In the genomic region with DNA sequence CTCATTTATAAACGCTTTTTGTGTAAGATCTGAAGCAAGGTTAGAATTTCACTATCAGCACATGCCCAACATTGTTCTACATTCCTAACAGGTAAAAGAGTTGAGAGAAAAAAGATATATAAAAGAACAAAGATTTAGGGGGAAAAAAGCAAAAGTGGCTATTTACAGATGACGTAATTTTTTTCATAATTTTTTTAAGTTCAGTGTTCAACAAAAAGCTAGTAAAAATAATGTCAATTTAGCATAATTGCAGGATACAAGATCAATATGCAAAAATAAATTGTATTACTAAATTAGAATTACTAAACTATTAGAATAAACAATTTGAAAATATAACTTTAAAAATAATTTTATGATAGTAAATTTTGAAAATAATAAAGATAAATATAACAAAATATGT, we compare ENCODE assay signal across 21 cellular contexts.
A peak's percentile ranks its signal among the peaks of the same experiment; 100 is the strongest.
DNase-seq lines count a peak whose midpoint lies in the region; ATAC-seq, FAIRE-seq and TF ChIP-seq lines count a peak whose summit lies in the region.
"Had no signal": no experiment of that assay in that cellular context is flagged by ENCODE, and none has a peak within 500 bp of the region (broad histone marks: within the 10 kb centered on the region; RNA-seq: fewer than 3 reads in every experiment).

No MANE protein-coding gene starts in this region.

- DNase-seq in HepG2 (ENCODE audit: low spot score) (no peak), right lobe of liver (no peak), small intestine (no peak), neural progenitor cell (ENCODE audit: low spot score) (no peak)
- no peak for DNase-seq in effector memory CD4-positive, alpha-beta T cell
- DNase-seq in activated CD8-positive, alpha-beta T cell treated with anti-CD3 and anti-CD28 coated beads, Interleukin-2, amount 10 ng/mL, durations not matched to agents 7 days and 5 days: no peak
- DNase-seq: Caco-2; CD4-positive, CD25-positive, alpha-beta regulatory T cell; CD8-positive, alpha-beta T cell; DMS153; DND-41; GDM1; HFFc6 had no signal

- no peak overlapping the region for H3K4me2 ChIP-seq in HepG2 (ENCODE audit: low read depth, low read length)
- no peak overlapping the region for H3K4me2 ChIP-seq in neural progenitor cell
- H3K4me2 ChIP-seq: BLaER1, GM23338 had no signal

- H3K36me3 ChIP-seq in HepG2 (replicated peaks in 1 of 2; ENCODE audit: control insufficient read depth in 1 of 2, insufficient read depth in 2 of 2, low read length in 2 of 2) (no peaks in the 10 kb centered on the region), right lobe of liver (no peaks in the 10 kb centered on the region), small intestine (ENCODE audit: control insufficient read depth in 2 of 2, insufficient read depth in 2 of 2, low read length in 2 of 2) (no peaks in the 10 kb centered on the region), neural progenitor cell (no peaks in the 10 kb centered on the region)
- no peaks in the 10 kb centered on the region for H3K36me3 ChIP-seq in effector memory CD4-positive, alpha-beta T cell (ENCODE audit: control insufficient read depth, insufficient read depth, low read length)
- H3K36me3 ChIP-seq: BLaER1, HAP-1 had no signal

- no peaks in the 10 kb centered on the region for H3K36me3 Mint-ChIP-seq in neural progenitor cell
- H3K36me3 Mint-ChIP-seq in activated CD8-positive, alpha-beta T cell treated with anti-CD3 and anti-CD28 coated beads, Interleukin-2, amount 10 ng/mL, durations not matched to agents 7 days and 5 days (ENCODE audit: low read depth): no peaks in the 10 kb centered on the region
- H3K36me3 Mint-ChIP-seq: CD4-positive, CD25-positive, alpha-beta regulatory T cell; CD8-positive, alpha-beta T cell had no signal

- H3K79me2 ChIP-seq in HepG2 (ENCODE audit: insufficient read depth, low read length): no peaks in the 10 kb centered on the region
- H3K79me2 ChIP-seq in neural progenitor cell (ENCODE audit: low read depth): no peaks in the 10 kb centered on the region

- H3K4me1 Mint-ChIP-seq in neural progenitor cell: peaks cover 9% of the 10 kb centered on the region
- H3K4me1 Mint-ChIP-seq in activated CD8-positive, alpha-beta T cell treated with anti-CD3 and anti-CD28 coated beads, Interleukin-2, amount 10 ng/mL, durations not matched to agents 7 days and 5 days (ENCODE audit: low read depth): no peaks in the 10 kb centered on the region
- H3K4me1 Mint-ChIP-seq: B cell; CD4-positive, CD25-positive, alpha-beta regulatory T cell had no signal

- no peaks in the 10 kb centered on the region for H3K9me3 ChIP-seq in HepG2 (ENCODE audit: low read length)
- H3K9me3 ChIP-seq in right lobe of liver: no peaks in the 10 kb centered on the region
- H3K9me3 ChIP-seq in small intestine (ENCODE audit: control insufficient read depth, low read depth): no peaks in the 10 kb centered on the region
- H3K9me3 ChIP-seq in neural progenitor cell (ENCODE audit: low read depth): no peaks in the 10 kb centered on the region
- H3K9me3 ChIP-seq in effector memory CD4-positive, alpha-beta T cell (ENCODE audit: control insufficient read depth, low read length): no peaks in the 10 kb centered on the region
- H3K9me3 ChIP-seq: BLaER1, Caco-2, HAP-1 had no signal

- POLR2A ChIA-PET in HepG2 (lab: Yijun Ruan, JAX): no interaction called here
- POLR2A ChIA-PET in activated CD8-positive, alpha-beta T cell treated with anti-CD3 and anti-CD28 coated beads, Interleukin-2, amount 10 ng/mL, durations not matched to agents 7 days and 5 days (lab: Charles Lee): no interaction called here

- no peaks in the 10 kb centered on the region for H3K27me3 Mint-ChIP-seq in neural progenitor cell (ENCODE audit: insufficient read depth, low read depth)
- no peaks in the 10 kb centered on the region for H3K27me3 Mint-ChIP-seq in activated CD8-positive, alpha-beta T cell treated with anti-CD3 and anti-CD28 coated beads, Interleukin-2, amount 10 ng/mL, durations not matched to agents 7 days and 5 days (ENCODE audit: low read depth)
- H3K27me3 Mint-ChIP-seq: B cell; CD4-positive, CD25-positive, alpha-beta regulatory T cell had no signal

- no peaks in the 10 kb centered on the region for H3K4me1 ChIP-seq in HepG2 (ENCODE audit: insufficient read depth, low read length)
- H3K4me1 ChIP-seq in right lobe of liver: no peaks in the 10 kb centered on the region
- peaks cover 3 to 8% of the 10 kb centered on the region in 2 donors for H3K4me1 ChIP-seq in small intestine (ENCODE audit: control insufficient read depth in 2 of 2, insufficient read depth in 1 of 2, low read depth in 1 of 2, low read length in 1 of 2)
- no peaks in the 10 kb centered on the region for H3K4me1 ChIP-seq in neural progenitor cell
- H3K4me1 ChIP-seq in effector memory CD4-positive, alpha-beta T cell (ENCODE audit: control insufficient read depth, insufficient read depth, low read length, poor library complexity, severe bottlenecking): no peaks in the 10 kb centered on the region

- ATAC-seq in HepG2 (no peak), right lobe of liver (no peak)
- ATAC-seq in activated CD8-positive, alpha-beta T cell treated with anti-CD3 and anti-CD28 coated beads, Interleukin-2, amount 10 ng/mL, durations not matched to agents 7 days and 5 days: no peak
- ATAC-seq: CD8-positive, alpha-beta T cell; GM23338 had no signal

- CTCF ChIA-PET in HepG2 (lab: Yijun Ruan, JAX; ENCODE audit: low intra/inter-chr PET ratio, low total read pairs): no interaction called here
- CTCF ChIA-PET in activated CD8-positive, alpha-beta T cell treated with anti-CD3 and anti-CD28 coated beads, Interleukin-2, amount 10 ng/mL, durations not matched to agents 7 days and 5 days (lab: Charles Lee): no interaction called here

- FAIRE-seq in HepG2 (lab: Jason Lieb, UNC) (no peak), TTC549 (lab: Jason Lieb, UNC) (peak; percentile 22), endometrium (lab: Jason Lieb, UNC) (peak; percentile 88), small intestine (lab: Jason Lieb, UNC) (peak; percentile 76)

- H3K9me3 Mint-ChIP-seq in neural progenitor cell: no peaks in the 10 kb centered on the region
- H3K9me3 Mint-ChIP-seq in activated CD8-positive, alpha-beta T cell treated with anti-CD3 and anti-CD28 coated beads, Interleukin-2, amount 10 ng/mL, durations not matched to agents 7 days and 5 days (ENCODE audit: insufficient read depth): no peaks in the 10 kb centered on the region
- H3K9me3 Mint-ChIP-seq: GM23338, HFFc6 had no signal

- no peaks in the 10 kb centered on the region for H3F3A ChIP-seq in neural progenitor cell (ENCODE audit: low read depth)

- no TSS peak for BruUV-seq in HepG2 (replicated peaks; lab: Mats Ljungman, UMichigan)

- WGBS in HepG2 (ENCODE audit: low lambda C conversion rate): 16% methylated on average over 2 of the region's 2 CpGs
- 58% methylated on average over 2 of the region's 2 CpGs for WGBS in right lobe of liver (ENCODE audit: insufficient coverage, low coverage, low lambda C conversion rate, missing lambda C conversion rate)
- WGBS in small intestine, 3 donors: 88 to 95% (median 94%) methylated on average over 2 of the region's 2 CpGs

- intact Hi-C loops in HepG2 (cut with micrococcal nuclease; ENCODE audit: unreplicated experiment) (no loop called here), right lobe of liver (cut with DNase I) (no loop called here)

- no peak overlapping the region for H3K4me3 Mint-ChIP-seq in neural progenitor cell
- no peak overlapping the region for H3K4me3 Mint-ChIP-seq in activated CD8-positive, alpha-beta T cell treated with anti-CD3 and anti-CD28 coated beads, Interleukin-2, amount 10 ng/mL, durations not matched to agents 7 days and 5 days
- H3K4me3 Mint-ChIP-seq: B cell; CD4-positive, CD25-positive, alpha-beta regulatory T cell; CD8-positive, alpha-beta T cell; GM23338; HFFc6 had no signal

- no peak overlapping the region for H2AFZ ChIP-seq in HepG2 (ENCODE audit: low read length)
- no peak overlapping the region for H2AFZ ChIP-seq in neural progenitor cell (replicated peaks)
- H2AFZ ChIP-seq: GM23338 had no signal

- H3K4me3 ChIP-seq in HepG2 (replicated peaks in 1 of 3; ENCODE audit: insufficient read depth in 1 of 3, low read depth in 2 of 3, low read length in 3 of 3): no peak overlapping the region
- no peak overlapping the region for H3K4me3 ChIP-seq in right lobe of liver
- no peak overlapping the region for H3K4me3 ChIP-seq in small intestine (ENCODE audit: low read depth in 1 of 2, low read length in 2 of 2)
- no peak overlapping the region for H3K4me3 ChIP-seq in neural progenitor cell
- H3K4me3 ChIP-seq in effector memory CD4-positive, alpha-beta T cell (ENCODE audit: insufficient read depth, low read depth, low read length, poor library complexity, severe bottlenecking): no peak overlapping the region
- H3K4me3 ChIP-seq: BLaER1, GM23338, HAP-1 had no signal

- in situ Hi-C loops in HepG2 (cut with HindIII; ENCODE audit: extremely low pct_ligation_motif_present, low pct_unique_long_range_greater_than_20kb): no loop called here

- H3K9ac ChIP-seq in HepG2 (ENCODE audit: insufficient read depth, low read depth, low read length) (no peak overlapping the region), neural progenitor cell (no peak overlapping the region)
- H3K9ac ChIP-seq: BLaER1 had no signal

- H3K27ac ChIP-seq in HepG2 (ENCODE audit: extremely low read length, insufficient read depth, low read length) (no peak overlapping the region), right lobe of liver (no peak overlapping the region), small intestine (ENCODE audit: low read depth in 1 of 2, low read length in 1 of 2) (no peak overlapping the region), neural progenitor cell (no peak overlapping the region)
- no peak overlapping the region for H3K27ac ChIP-seq in effector memory CD4-positive, alpha-beta T cell (ENCODE audit: insufficient read depth, low read length, poor library complexity, severe bottlenecking)
- H3K27ac ChIP-seq: 22Rv1, BLaER1, C4-2B had no signal

- TF ChIP-seq RAD21 in HepG2 (CRISPR knock-in tag; IDR thresholded peaks at IDR 0.05): no peak

- 0 out of 5 replicates have a peak, but pooled peaks cover 0 to 2% of the 10 kb centered on the region in 2 experiments for H3K27me3 ChIP-seq in HepG2 (ENCODE audit: control insufficient read depth in 1 of 2, insufficient read depth in 2 of 2, low read length in 2 of 2)
- no peaks in the 10 kb centered on the region for H3K27me3 ChIP-seq in right lobe of liver
- no peaks in the 10 kb centered on the region for H3K27me3 ChIP-seq in small intestine (ENCODE audit: control insufficient read depth in 2 of 2, insufficient read depth in 2 of 2, low read length in 2 of 2)
- H3K27me3 ChIP-seq in neural progenitor cell: no peaks in the 10 kb centered on the region
- H3K27me3 ChIP-seq in effector memory CD4-positive, alpha-beta T cell (replicated peaks; ENCODE audit: control insufficient read depth, insufficient read depth, low read length, poor library complexity, severe bottlenecking): no peaks in the 10 kb centered on the region
- H3K27me3 ChIP-seq: BLaER1 had no signal

- no peak for TF ChIP-seq POLR2A in HepG2 (IDR thresholded peaks at IDR 0.05; ENCODE audit: insufficient read depth in 1 of 2, low read depth in 2 of 2, low read length in 2 of 2)
- no peak for TF ChIP-seq POLR2A in right lobe of liver (IDR thresholded peaks at IDR 0.05)

- TF ChIP-seq EP300 in HepG2 (IDR thresholded peaks at IDR 0.05; ENCODE audit: low read depth in 2 of 2, low read length in 2 of 2) (no peak), HepG2 (CRISPR knock-in tag; IDR thresholded peaks at IDR 0.05; ENCODE audit: borderline replicate concordance) (no peak)

- TF ChIP-seq CTCF in HepG2 (CRISPR knock-in tag; IDR thresholded peaks at IDR 0.05): no peak
- TF ChIP-seq CTCF in right lobe of liver (IDR thresholded peaks at IDR 0.05): no peak
- no peak for TF ChIP-seq CTCF in neural progenitor cell (IDR thresholded peaks at IDR 0.05)

- no peaks in the 10 kb centered on the region for H4K20me1 ChIP-seq in HepG2 (ENCODE audit: insufficient read depth, low read length)
- no peaks in the 10 kb centered on the region for H4K20me1 ChIP-seq in neural progenitor cell (ENCODE audit: low read depth)
- H4K20me1 ChIP-seq: BLaER1 had no signal

- H3K27ac Mint-ChIP-seq in neural progenitor cell: no peak overlapping the region
- no peak overlapping the region for H3K27ac Mint-ChIP-seq in activated CD8-positive, alpha-beta T cell treated with anti-CD3 and anti-CD28 coated beads, Interleukin-2, amount 10 ng/mL, durations not matched to agents 7 days and 5 days
- H3K27ac Mint-ChIP-seq: B cell; CD4-positive, CD25-positive, alpha-beta regulatory T cell; CD8-positive, alpha-beta T cell; GM23338; HFFc6 had no signal
